ENCODE assay signal across 8 cellular contexts in genomic region chrX:149470960-149471359, GRCh38. TPM values are rescaled to one million over a fixed set of nuclear protein-coding genes. Genes with fewer than 3 reads are reported as not detected.
A peak's percentile ranks its signal among the peaks of the same experiment; 100 is the strongest.
DNase-seq lines count a peak whose midpoint lies in the region; ATAC-seq and TF ChIP-seq lines count a peak whose summit lies in the region.

No MANE protein-coding gene starts in this region.

- H3K27ac ChIP-seq in CD4-positive, alpha-beta T cell (ENCODE audit: low read depth, low read length) = no peak overlapping the region
- no peak overlapping the region for H3K27ac ChIP-seq in mesenchymal stem cell (ENCODE audit: low read length, poor library complexity, severe bottlenecking)

- no peak overlapping the region for H3K4me3 Mint-ChIP-seq in CD4-positive, alpha-beta T cell

- H3K4me1 ChIP-seq in mesenchymal stem cell (ENCODE audit: control insufficient read depth, insufficient read depth, low read depth, low read length) = no peaks in the 10 kb centered on the region

- no peak overlapping the region for H3K27ac Mint-ChIP-seq in CD4-positive, alpha-beta T cell

- WGBS in mesenchymal stem cell = 8% methylated on average over 16 of the region's 23 CpGs

- H3K9me3 ChIP-seq in CD4-positive, alpha-beta T cell (ENCODE audit: control insufficient read depth, low read length) = no peaks in the 10 kb centered on the region
- H3K9me3 ChIP-seq in mesenchymal stem cell (ENCODE audit: control insufficient read depth, low read length) = no peaks in the 10 kb centered on the region

- no peak overlapping the region for H3K23ac ChIP-seq in mesenchymal stem cell (ENCODE audit: low read length in 2 of 2)

- H3K9me3 Mint-ChIP-seq in CD4-positive, alpha-beta T cell = no peaks in the 10 kb centered on the region

- no peaks in the 10 kb centered on the region for H3K27me3 ChIP-seq in CD4-positive, alpha-beta T cell (ENCODE audit: control insufficient read depth, insufficient read depth, low read length)
- peaks cover 4 to 8% of the 10 kb centered on the region in 2 experiments for H3K27me3 ChIP-seq in mesenchymal stem cell (ENCODE audit: control insufficient read depth in 1 of 2, insufficient read depth in 1 of 2, low read length in 2 of 2)

- H4K91ac ChIP-seq in mesenchymal stem cell (ENCODE audit: low read length) = no peak overlapping the region

- H2BK15ac ChIP-seq in mesenchymal stem cell (ENCODE audit: low read depth, poor library complexity, severe bottlenecking) = no peak overlapping the region

- H3K27me3 Mint-ChIP-seq in CD4-positive, alpha-beta T cell = peaks cover 7% of the 10 kb centered on the region

- no peaks in the 10 kb centered on the region for H3K36me3 ChIP-seq in mesenchymal stem cell (ENCODE audit: control insufficient read depth in 1 of 2, insufficient read depth in 2 of 2, low read depth in 1 of 2, low read length in 2 of 2)

- no peak overlapping the region for H3K18ac ChIP-seq in mesenchymal stem cell (ENCODE audit: low read depth in 1 of 2, low read length in 2 of 2)

- H2BK120ac ChIP-seq in mesenchymal stem cell (ENCODE audit: low read depth, low read length) = no peak overlapping the region

- no peak overlapping the region for H3K4ac ChIP-seq in mesenchymal stem cell (ENCODE audit: low read depth in 1 of 2, low read length in 2 of 2)

- no peaks in the 10 kb centered on the region for H3K79me1 ChIP-seq in mesenchymal stem cell (replicated peaks; ENCODE audit: low read length, poor library complexity, severe bottlenecking)

- ATAC-seq in CD4-positive, alpha-beta T cell (ENCODE audit: poor library complexity) = peak; percentile 86
- ATAC-seq in GM19397 (IDR thresholded peaks at IDR 0.05; ENCODE audit: unreplicated experiment) = peak; percentile 94
- ATAC-seq in HG03457 (IDR thresholded peaks at IDR 0.05; ENCODE audit: unreplicated experiment) = peak; percentile 86

- CTCF ChIA-PET in CD4-positive, alpha-beta T cell (lab: Charles Lee) = interaction anchor here (1.2 to 2.3 kb wide), 3 partner anchors 10 to 1337 kb away, joined by 3 to 6 read pairs (median 3); no protein-coding TSS in a partner anchor

- no peak overlapping the region for H2AK5ac ChIP-seq in mesenchymal stem cell (ENCODE audit: low read length, severe bottlenecking)

- peak overlapping the region in 1 of 2 experiments; percentile 66 for H3K4me3 ChIP-seq in mesenchymal stem cell (ENCODE audit: insufficient read depth in 1 of 2, low read depth in 1 of 2, low read length in 2 of 2)

- no peak overlapping the region for H2AFZ ChIP-seq in mesenchymal stem cell (ENCODE audit: low read depth, low read length)

- no peak overlapping the region for H2BK5ac ChIP-seq in mesenchymal stem cell (ENCODE audit: low read depth, low read length, poor library complexity, severe bottlenecking)

- peak; percentile 24 to 62 (median 47) for DNase-seq in CD4-positive, alpha-beta T cell
- DNase-seq in NCI-H748 (lab: John Stamatoyannopoulos, UW; ENCODE audit: unreplicated experiment) (peak; percentile 78), ecto neural progenitor cell (ENCODE audit: low spot score) (peak; percentile 86), mesenchymal stem cell (peak; percentile 61)
- peak; percentile 69 to 74 for DNase-seq in activated CD4-positive, alpha-beta T cell treated with anti-CD3 and anti-CD28 coated beads, Interleukin-2, amount 50 U/mL, for 48 hours
- DNase-seq in stimulated activated CD8-positive, alpha-beta memory T cell treated with anti-CD3 and anti-CD28 coated beads, Interleukin-15, amount 100 ng/mL, for 24 hours (ENCODE audit: low read depth) = peak; percentile 40

- H3K36me3 Mint-ChIP-seq in CD4-positive, alpha-beta T cell (ENCODE audit: low read depth) = no peaks in the 10 kb centered on the region

- no peak overlapping the region for H3K14ac ChIP-seq in mesenchymal stem cell (ENCODE audit: low read length in 2 of 2)

- H3K4me1 Mint-ChIP-seq in CD4-positive, alpha-beta T cell (ENCODE audit: low read depth) = peaks cover 4% of the 10 kb centered on the region

- H3K4me2 ChIP-seq in mesenchymal stem cell (ENCODE audit: low read length, poor library complexity, severe bottlenecking) = peak overlapping the region; percentile 34

- peak overlapping the region; percentile 80 for H3K9ac ChIP-seq in mesenchymal stem cell (ENCODE audit: low read length)

- H2BK12ac ChIP-seq in mesenchymal stem cell (ENCODE audit: low read length in 2 of 2) = no peak overlapping the region

- peak; percentile 70 for TF ChIP-seq CTCF in CD4-positive, alpha-beta T cell (IDR thresholded peaks at IDR 0.05)

- POLR2A ChIA-PET in CD4-positive, alpha-beta T cell (lab: Charles Lee) = no interaction called here

- intact Hi-C loops in CD4-positive, alpha-beta T cell (cut with DNase I, micrococcal nuclease) = loop anchor here (1.0 to 2.0 kb wide), 3 partner anchors 1338 to 1422 kb away; no protein-coding TSS in a partner anchor

- H4K8ac ChIP-seq in mesenchymal stem cell (ENCODE audit: low read length) = peak overlapping the region; percentile 54

RNA-seq across cellular contexts. Expression of gene IDS, which starts 34.1 kb away (rescaled TPM):
- total RNA-seq in CD4-positive, alpha-beta T cell = 100 to 1,000 TPM; 256 to 260 TPM
- polyA plus RNA-seq in mesenchymal stem cell (2013, experiment 1 of 2) = 65.0 TPM
- polyA plus RNA-seq in mesenchymal stem cell (2013, experiment 2 of 2) = 67.1 TPM
